1 cellular context compared by ENCODE assay signal in genomic region chr17:75778861-75779249, GRCh38.
TF ChIP-seq lines count a peak whose summit lies in the region.

No MANE protein-coding gene starts in this region.

TF ChIP-seq in HepG2, 621 proteins besides CTCF, POLR2A, EP300 and RAD21 (continues in another document):
- TF ChIP-seq ZNF296 (CRISPR knock-in tag; conservative IDR thresholded peaks at IDR 0.05) (no peak), PHB2 (IDR thresholded peaks at IDR 0.05; ENCODE audit: partially characterized antibody) (no peak), RAD51 (IDR thresholded peaks at IDR 0.05; ENCODE audit: borderline replicate concordance) (no peak), ZNF703 (CRISPR knock-in tag; IDR thresholded peaks at IDR 0.05; ENCODE audit: borderline replicate concordance) (no peak), IRX3 (CRISPR knock-in tag; IDR thresholded peaks at IDR 0.05; ENCODE audit: borderline replicate concordance, low read depth) (no peak), NFRKB (IDR thresholded peaks at IDR 0.05) (no peak), SPEN (CRISPR knock-in tag; IDR thresholded peaks at IDR 0.05; ENCODE audit: low read depth) (no peak), TOPORS (CRISPR knock-in tag; IDR thresholded peaks at IDR 0.05) (no peak), PTBP1 (IDR thresholded peaks at IDR 0.05; ENCODE audit: low read depth, low read length, poor library complexity, severe bottlenecking) (peak; percentile 3), FOXC1 (CRISPR knock-in tag; IDR thresholded peaks at IDR 0.05; ENCODE audit: borderline replicate concordance) (no peak), BHLHE40 (IDR thresholded peaks at IDR 0.05; ENCODE audit: low read length) (no peak), ZNF546 (CRISPR knock-in tag; conservative IDR thresholded peaks at IDR 0.05) (peak; percentile 85; the same call in 1 of the 2 replicates), ZSCAN21 (CRISPR knock-in tag; IDR thresholded peaks at IDR 0.05; ENCODE audit: borderline replicate concordance) (peak; percentile 13; the same call in 1 of the 2 replicates), FIP1L1 (IDR thresholded peaks at IDR 0.05; ENCODE audit: borderline replicate concordance, insufficient read depth, low read depth, low read length) (no peak), IKZF5 (CRISPR knock-in tag; IDR thresholded peaks at IDR 0.05) (no peak), HDAC1 (CRISPR knock-in tag; IDR thresholded peaks at IDR 0.05) (0 out of 2 replicates have a peak, but pooled peaks have one; percentile 9), ZFX (CRISPR knock-in tag; IDR thresholded peaks at IDR 0.05; ENCODE audit: low read depth) (no peak), ZNF484 (CRISPR knock-in tag; IDR thresholded peaks at IDR 0.05; ENCODE audit: borderline replicate concordance, low read depth) (0 out of 2 replicates have a peak, but pooled peaks have one; percentile 44), ZFP82 (CRISPR knock-in tag; IDR thresholded peaks at IDR 0.05; ENCODE audit: borderline replicate concordance) (peak; percentile 95; the same call in 1 of the 2 replicates), ZNF746 (CRISPR knock-in tag; IDR thresholded peaks at IDR 0.05) (no peak; the same call in 1 of the 2 replicates), ZNF276 (CRISPR knock-in tag; IDR thresholded peaks at IDR 0.05; ENCODE audit: low read depth) (0 out of 2 replicates have a peak, but pooled peaks have one; percentile 33), SETDB1 (CRISPR knock-in tag; IDR thresholded peaks at IDR 0.05; ENCODE audit: borderline replicate concordance) (no peak), CHD4 (IDR thresholded peaks at IDR 0.05; ENCODE audit: borderline replicate concordance, low read length) (no peak), ZMYM2 (CRISPR knock-in tag; IDR thresholded peaks at IDR 0.05) (peak; percentile 81), ZNF589 (CRISPR knock-in tag; conservative IDR thresholded peaks at IDR 0.05) (0 out of 2 replicates have a peak, but pooled peaks have one; percentile 60), HDAC6 (IDR thresholded peaks at IDR 0.05; ENCODE audit: low read depth, low read length) (no peak), TBL1XR1 (IDR thresholded peaks at IDR 0.05; ENCODE audit: borderline replicate concordance, low read length, partially characterized antibody) (peak; percentile 49), ZFY (CRISPR knock-in tag; IDR thresholded peaks at IDR 0.05) (no peak), TFAP4 (IDR thresholded peaks at IDR 0.05; ENCODE audit: borderline replicate concordance, low read depth) (peak; percentile 91), ARHGAP35 (CRISPR knock-in tag; IDR thresholded peaks at IDR 0.05; ENCODE audit: borderline replicate concordance) (no peak), SIN3B (IDR thresholded peaks at IDR 0.05; ENCODE audit: low read length) (no peak), ZBTB4 (CRISPR knock-in tag; IDR thresholded peaks at IDR 0.05; ENCODE audit: borderline replicate concordance) (no peak), HOXA3 (CRISPR knock-in tag; IDR thresholded peaks at IDR 0.05) (no peak), KDM5A (IDR thresholded peaks at IDR 0.05; ENCODE audit: borderline replicate concordance, low read length) (peak; percentile 61), SIN3A (IDR thresholded peaks at IDR 0.05; ENCODE audit: borderline replicate concordance, low read depth, low read length) (peak; percentile 32; the same call in 1 of the 2 replicates), ZNF550 (CRISPR knock-in tag; IDR thresholded peaks at IDR 0.05; ENCODE audit: borderline replicate concordance) (0 out of 2 replicates have a peak, but pooled peaks have one; percentile 8), RERE (CRISPR knock-in tag; IDR thresholded peaks at IDR 0.05; ENCODE audit: low read depth) (no peak), ZNF18 (CRISPR knock-in tag; IDR thresholded peaks at IDR 0.05; ENCODE audit: insufficient replicate concordance) (no peak), ZNF253 (CRISPR knock-in tag; IDR thresholded peaks at IDR 0.05; ENCODE audit: borderline replicate concordance) (no peak), ADNP (CRISPR knock-in tag; IDR thresholded peaks at IDR 0.05) (no peak), ZNF460 (CRISPR knock-in tag; IDR thresholded peaks at IDR 0.05; ENCODE audit: borderline replicate concordance) (peak; percentile 30; the same call in 1 of the 2 replicates), AHDC1 (CRISPR knock-in tag; IDR thresholded peaks at IDR 0.05; ENCODE audit: borderline replicate concordance) (peak; percentile 64), TBX2 (CRISPR knock-in tag; IDR thresholded peaks at IDR 0.05; ENCODE audit: borderline replicate concordance) (no peak), ZNF251 (CRISPR knock-in tag; IDR thresholded peaks at IDR 0.05) (no peak), PITX1 (CRISPR knock-in tag; IDR thresholded peaks at IDR 0.05) (peak; percentile 37; the same call in 1 of the 2 replicates)
